ENCODE assay signal across 1 cellular context in the genomic region with DNA sequence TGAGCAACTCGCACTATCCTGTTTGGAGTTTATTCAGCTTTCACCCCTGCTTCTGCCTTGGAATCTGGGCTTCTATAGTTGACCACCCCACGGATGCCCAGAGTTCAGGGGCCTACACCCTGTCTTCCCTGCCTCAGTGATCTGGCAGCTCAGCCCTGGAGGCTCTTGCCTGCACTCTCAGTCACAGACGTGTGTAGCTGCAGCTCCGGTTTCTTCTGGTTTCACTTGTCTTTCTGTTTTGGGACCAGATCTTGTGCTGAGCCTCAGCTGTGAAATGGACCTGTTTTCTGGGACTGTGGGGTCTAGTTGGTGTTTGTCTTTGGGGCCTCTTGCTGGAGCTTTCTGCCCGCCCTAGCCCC.
TF ChIP-seq lines count a peak whose summit lies in the region.

No MANE protein-coding gene starts in this region.

TF ChIP-seq in liver, 16 proteins besides CTCF, POLR2A, EP300 and RAD21 (continued from another document):
- TF ChIP-seq, protein P1, sequence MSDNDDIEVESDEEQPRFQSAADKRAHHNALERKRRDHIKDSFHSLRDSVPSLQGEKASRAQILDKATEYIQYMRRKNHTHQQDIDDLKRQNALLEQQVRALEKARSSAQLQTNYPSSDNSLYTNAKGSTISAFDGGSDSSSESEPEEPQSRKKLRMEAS (IDR thresholded peaks at IDR 0.05) = no peak
